In the genomic region with DNA sequence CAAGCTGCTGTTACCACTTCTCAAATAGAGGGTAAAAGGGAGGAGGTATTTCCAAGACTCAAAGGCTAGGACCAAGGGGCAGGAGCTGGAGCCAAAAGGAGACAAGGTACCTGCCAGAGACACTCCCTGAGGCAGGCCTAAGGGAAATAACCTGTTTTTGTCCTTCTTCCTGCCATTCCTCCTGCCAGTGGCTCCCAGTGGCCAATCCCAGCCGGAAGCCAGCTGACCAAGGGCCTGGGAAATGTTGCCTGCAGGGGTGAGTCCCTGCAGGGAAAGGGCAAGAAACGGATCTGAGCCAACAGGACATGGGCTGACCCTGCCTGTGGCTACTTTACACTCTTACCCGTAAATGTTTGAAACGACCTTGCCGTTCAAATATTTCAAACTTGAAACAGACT, we compare ENCODE assay signal across 1 cellular context.
TF ChIP-seq lines count a peak whose summit lies in the region.

No MANE protein-coding gene starts in this region.

TF ChIP-seq in HEK293, 187 proteins besides CTCF, POLR2A, EP300 and RAD21 (continued from another document):
- TF ChIP-seq, protein P1, sequence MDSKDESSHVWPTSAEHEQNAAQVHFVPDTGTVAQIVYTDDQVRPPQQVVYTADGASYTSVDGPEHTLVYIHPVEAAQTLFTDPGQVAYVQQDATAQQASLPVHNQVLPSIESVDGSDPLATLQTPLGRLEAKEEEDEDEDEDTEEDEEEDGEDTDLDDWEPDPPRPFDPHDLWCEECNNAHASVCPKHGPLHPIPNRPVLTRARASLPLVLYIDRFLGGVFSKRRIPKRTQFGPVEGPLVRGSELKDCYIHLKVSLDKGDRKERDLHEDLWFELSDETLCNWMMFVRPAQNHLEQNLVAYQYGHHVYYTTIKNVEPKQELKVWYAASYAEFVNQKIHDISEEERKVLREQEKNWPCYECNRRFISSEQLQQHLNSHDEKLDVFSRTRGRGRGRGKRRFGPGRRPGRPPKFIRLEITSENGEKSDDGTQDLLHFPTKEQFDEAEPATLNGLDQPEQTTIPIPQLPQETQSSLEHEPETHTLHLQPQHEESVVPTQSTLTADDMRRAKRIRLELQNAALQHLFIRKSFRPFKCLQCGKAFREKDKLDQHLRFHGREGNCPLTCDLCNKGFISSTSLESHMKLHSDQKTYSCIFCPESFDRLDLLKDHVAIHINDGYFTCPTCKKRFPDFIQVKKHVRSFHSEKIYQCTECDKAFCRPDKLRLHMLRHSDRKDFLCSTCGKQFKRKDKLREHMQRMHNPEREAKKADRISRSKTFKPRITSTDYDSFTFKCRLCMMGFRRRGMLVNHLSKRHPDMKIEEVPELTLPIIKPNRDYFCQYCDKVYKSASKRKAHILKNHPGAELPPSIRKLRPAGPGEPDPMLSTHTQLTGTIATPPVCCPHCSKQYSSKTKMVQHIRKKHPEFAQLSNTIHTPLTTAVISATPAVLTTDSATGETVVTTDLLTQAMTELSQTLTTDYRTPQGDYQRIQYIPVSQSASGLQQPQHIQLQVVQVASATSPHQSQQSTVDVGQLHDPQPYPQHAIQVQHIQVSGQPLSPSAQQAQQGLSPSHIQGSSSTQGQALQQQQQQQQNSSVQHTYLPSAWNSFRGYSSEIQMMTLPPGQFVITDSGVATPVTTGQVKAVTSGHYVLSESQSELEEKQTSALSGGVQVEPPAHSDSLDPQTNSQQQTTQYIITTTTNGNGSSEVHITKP (tag by site-specific recombination; IDR thresholded peaks at IDR 0.05): peak; percentile 78
